Comparison of ENCODE assay signal across 27 cellular contexts in genomic region chr14:106115401-106115800, GRCh38.
"Had no signal": no experiment of that assay in that cellular context is flagged by ENCODE, and none has a peak within 500 bp of the region (broad histone marks: within the 10 kb centered on the region; RNA-seq: fewer than 3 reads in every experiment).

No MANE protein-coding gene starts in this region.

- H3K9me3 Mint-ChIP-seq: activated B cell treated with CpG ODN at 0.5 μM for 24 hours; activated T-helper 2 cell treated with anti-CD3 and anti-CD28 coated beads, Interferon-gamma antibody, Interleukin-2, Interleukin-4, amounts not matched to agents 10 μg/mL and 5 μg/mL and 100 μg/mL, durations not matched to agents 14 hours and 24 hours and 36 hours; stimulated activated naive B cell treated with anti-CD40 and anti-IgM and Interleukin-4, amounts not matched to agents 10 μg/mL and 1 μg/mL and 100 μg/mL, for 72 hours; T-helper 1 cell treated with Interleukin-12 subunit alpha and Interleukin-12 subunit beta and Interleukin-4 antibody, amounts not matched to agents 30 μg/mL and 1 μg/mL, for 36 hours; type B pancreatic cell had no signal

- H3K27me3 ChIP-seq: hepatocyte, ovary, testis, vagina had no signal

- H3K36me3 Mint-ChIP-seq: activated CD8-positive, alpha-beta memory T cell treated with anti-CD3 and anti-CD28 coated beads, Interleukin-2, amount 10 ng/mL, durations not matched to agents 7 days and 5 days; brain; stimulated activated naive B cell treated with anti-CD40 and anti-IgM and Interleukin-4, amounts not matched to agents 10 μg/mL and 1 μg/mL and 100 μg/mL, for 72 hours; type B pancreatic cell had no signal

- H3K36me3 ChIP-seq: left ventricle myocardium inferior, neutrophil, ovary, prostate gland, vagina had no signal

- H3K27me3 Mint-ChIP-seq: type B pancreatic cell had no signal

- H3K4me3 Mint-ChIP-seq: activated B cell treated with CpG ODN at 0.5 μM for 24 hours; activated CD8-positive, alpha-beta memory T cell treated with anti-CD3 and anti-CD28 coated beads, Interleukin-2, amount 10 ng/mL, durations not matched to agents 7 days and 5 days; brain; nephron; stimulated activated naive B cell treated with anti-CD40 and anti-IgM and Interleukin-4, amounts not matched to agents 10 μg/mL and 1 μg/mL and 100 μg/mL, for 72 hours; T-helper 1 cell treated with Interleukin-12 subunit alpha and Interleukin-12 subunit beta and Interleukin-4 antibody, amounts not matched to agents 30 μg/mL and 1 μg/mL, for 36 hours; type B pancreatic cell had no signal

- ATAC-seq: stimulated activated naive B cell treated with anti-CD40 and anti-IgM and Interleukin-4, amounts not matched to agents 10 μg/mL and 1 μg/mL and 100 μg/mL, for 72 hours had no signal

- H3K4me1 Mint-ChIP-seq: brain, nephron had no signal

- H3K4me3 ChIP-seq: hepatocyte, left ventricle myocardium inferior, ovary, prostate gland, testis, vagina had no signal

- H3K27ac Mint-ChIP-seq: activated B cell treated with CpG ODN at 0.5 μM for 24 hours; activated CD8-positive, alpha-beta memory T cell treated with anti-CD3 and anti-CD28 coated beads, Interleukin-2, amount 10 ng/mL, durations not matched to agents 7 days and 5 days; activated T-helper 2 cell treated with anti-CD3 and anti-CD28 coated beads, Interferon-gamma antibody, Interleukin-2, Interleukin-4, amounts not matched to agents 10 μg/mL and 5 μg/mL and 100 μg/mL, durations not matched to agents 14 hours and 24 hours and 36 hours; brain; nephron; stimulated activated naive B cell treated with anti-CD40 and anti-IgM and Interleukin-4, amounts not matched to agents 10 μg/mL and 1 μg/mL and 100 μg/mL, for 72 hours; T-helper 1 cell treated with Interleukin-12 subunit alpha and Interleukin-12 subunit beta and Interleukin-4 antibody, amounts not matched to agents 30 μg/mL and 1 μg/mL, for 36 hours; type B pancreatic cell had no signal

- DNase-seq: activated B cell treated with CpG ODN at 0.5 μM for 24 hours; activated CD4-positive, alpha-beta T cell treated with anti-CD3 and anti-CD28 coated beads for 4 hours; activated CD4-positive, alpha-beta T cell treated with anti-CD3 and anti-CD28 coated beads, Interleukin-2, amount 50 U/mL, for 48 hours; activated CD8-positive, alpha-beta memory T cell treated with anti-CD3 and anti-CD28 coated beads, Interleukin-2, amount 10 ng/mL, durations not matched to agents 7 days and 5 days; activated naive CD4-positive, alpha-beta T cell; activated T-cell treated with anti-CD3 and anti-CD28 coated beads for 4 hours; aorta; central memory CD4-positive, alpha-beta T cell; dermis blood vessel endothelial cell; effector CD8-positive, alpha-beta T cell; foreskin melanocyte; kidney glomerular epithelial cell; left ventricle myocardium inferior; ovary; stimulated activated CD4-positive, alpha-beta T cell treated with anti-CD3 and anti-CD28 coated beads, Interleukin-2, amount 100 ng/mL, for 48 hours; stimulated activated CD8-positive, alpha-beta memory T cell treated with anti-CD3 and anti-CD28 coated beads, Interleukin-4, amount 100 ng/mL, for 48 hours; stimulated activated naive B cell treated with anti-CD40 and anti-IgM and Interleukin-4, amounts not matched to agents 10 μg/mL and 1 μg/mL and 100 μg/mL, for 72 hours; testis had no signal
